12 cellular contexts compared by ENCODE assay signal in genomic region chr1:24966121-24966723, GRCh38. TPM values are rescaled to one million over a fixed set of nuclear protein-coding genes. Genes with fewer than 3 reads are reported as not detected.
A peak's percentile ranks its signal among the peaks of the same experiment; 100 is the strongest.
DNase-seq lines count a peak whose midpoint lies in the region; ATAC-seq and TF ChIP-seq lines count a peak whose summit lies in the region.
"Had no signal": no experiment of that assay in that cellular context is flagged by ENCODE, and none has a peak within 500 bp of the region (broad histone marks: within the 10 kb centered on the region; RNA-seq: fewer than 3 reads in every experiment).

No MANE protein-coding gene starts in this region.

- no peak overlapping the region for H2AFZ ChIP-seq in trophoblast cell (ENCODE audit: insufficient read depth, low read length, poor library complexity)
- no peak overlapping the region for H2AFZ ChIP-seq in OCI-LY7 (ENCODE audit: low read length)

- H4K8ac ChIP-seq in trophoblast cell (ENCODE audit: low read depth, low read length) = no peak overlapping the region

- H4K91ac ChIP-seq in trophoblast cell (ENCODE audit: low read depth, low read length) = no peak overlapping the region

- peaks cover 63% of the 10 kb centered on the region for H3K4me1 ChIP-seq in BLaER1
- H3K4me1 ChIP-seq in CD8-positive, alpha-beta T cell (ENCODE audit: insufficient read depth, low read length) = peaks cover 88% of the 10 kb centered on the region
- H3K4me1 ChIP-seq in trophoblast cell (ENCODE audit: control insufficient read depth in 1 of 2, insufficient read depth in 2 of 2, low read length in 2 of 2) = peaks cover 0 to 2% of the 10 kb centered on the region in 2 experiments
- H3K4me1 ChIP-seq in OCI-LY7 (ENCODE audit: insufficient read depth, low read length, poor library complexity, severe bottlenecking) = peaks cover 42% of the 10 kb centered on the region

- intact Hi-C loops in CD8-positive, alpha-beta T cell (cut with DNase I, micrococcal nuclease) = loop anchor here in 1 of 2 experiments (5.0 kb wide), 1 partner anchor 54 kb away; no protein-coding TSS in a partner anchor
- intact Hi-C loops in OCI-LY7 (cut with micrococcal nuclease; ENCODE audit: unreplicated experiment) = no loop called here

- no peak overlapping the region for H3K4me3 ChIP-seq in BLaER1
- H3K4me3 ChIP-seq in CD8-positive, alpha-beta T cell (ENCODE audit: low read depth, low read length) = no peak overlapping the region
- no peak overlapping the region for H3K4me3 ChIP-seq in trophoblast cell (ENCODE audit: low read depth, low read length)
- H3K4me3 ChIP-seq in OCI-LY7 (ENCODE audit: low read depth, low read length, poor library complexity, severe bottlenecking) = no peak overlapping the region

- H3K23ac ChIP-seq in trophoblast cell (ENCODE audit: low read length) = no peak overlapping the region

- H3K14ac ChIP-seq in trophoblast cell (ENCODE audit: low read length) = no peak overlapping the region

- no peak for ATAC-seq in CD8-positive, alpha-beta T cell
- ATAC-seq in T-helper 17 cell = no peak
- ATAC-seq in central memory CD8-positive, alpha-beta T cell (replicated peaks; ENCODE audit: extremely low read depth, poor library complexity, severe bottlenecking) = no peak
- no peak for ATAC-seq in GM18517 (IDR thresholded peaks at IDR 0.05; ENCODE audit: unreplicated experiment)

- no peaks in the 10 kb centered on the region for H3K79me2 ChIP-seq in trophoblast cell (ENCODE audit: control insufficient read depth, insufficient read depth, low read length, poor library complexity)
- H3K79me2 ChIP-seq in OCI-LY7 (ENCODE audit: insufficient read depth, low read depth, low read length) = peaks cover 7% of the 10 kb centered on the region; the same call in 1 of the 2 replicates

- H3K36me3 ChIP-seq in BLaER1 (no peaks in the 10 kb centered on the region), trophoblast cell (ENCODE audit: control insufficient read depth in 1 of 2, insufficient read depth in 2 of 2, low read length in 2 of 2) (no peaks in the 10 kb centered on the region), OCI-LY7 (ENCODE audit: insufficient read depth, low read length) (no peaks in the 10 kb centered on the region)
- H3K36me3 ChIP-seq in CD8-positive, alpha-beta T cell (ENCODE audit: insufficient read depth, low read length) = no peaks in the 10 kb centered on the region

- no peaks in the 10 kb centered on the region for H4K20me1 ChIP-seq in BLaER1
- H4K20me1 ChIP-seq in OCI-LY7 (ENCODE audit: insufficient read depth, low read length) = no peaks in the 10 kb centered on the region

- H3K9ac ChIP-seq in BLaER1 (peak overlapping the region; percentile 56; the same call in 1 of the 2 replicates), trophoblast cell (ENCODE audit: low read length) (no peak overlapping the region)

- no peaks in the 10 kb centered on the region for H3K79me1 ChIP-seq in trophoblast cell (ENCODE audit: low read length)

- H3K9me2 ChIP-seq in OCI-LY7 (ENCODE audit: insufficient read depth, low read length) = no peaks in the 10 kb centered on the region

- H3K4ac ChIP-seq in trophoblast cell (ENCODE audit: low read depth, low read length) = no peak overlapping the region

- no peak overlapping the region for H3K18ac ChIP-seq in trophoblast cell (ENCODE audit: low read length)

- H3K27ac ChIP-seq in BLaER1 (peak overlapping the region; percentile 83), trophoblast cell (ENCODE audit: low read depth, low read length) (no peak overlapping the region), OCI-LY7 (ENCODE audit: low read depth, low read length, poor library complexity, severe bottlenecking) (no peak overlapping the region)
- H3K27ac ChIP-seq in CD8-positive, alpha-beta T cell (ENCODE audit: low read depth, low read length) = no peak overlapping the region
- H3K27ac ChIP-seq: VCaP had no signal

- H2BK5ac ChIP-seq in trophoblast cell (ENCODE audit: low read depth, low read length, poor library complexity) = no peak overlapping the region

- no peak overlapping the region for H2BK12ac ChIP-seq in trophoblast cell (ENCODE audit: low read length)

- no peak overlapping the region for H2AK5ac ChIP-seq in trophoblast cell (ENCODE audit: low read length)

- no peaks in the 10 kb centered on the region for H3K27me3 ChIP-seq in BLaER1
- H3K27me3 ChIP-seq in CD8-positive, alpha-beta T cell (ENCODE audit: insufficient read depth, low read length) = no peaks in the 10 kb centered on the region
- H3K27me3 ChIP-seq in trophoblast cell (ENCODE audit: insufficient read depth, low read length) = no peaks in the 10 kb centered on the region

- H3K4me2 ChIP-seq in BLaER1 (peak overlapping the region; percentile 90), trophoblast cell (ENCODE audit: low read length) (no peak overlapping the region), OCI-LY7 (ENCODE audit: low read length) (no peak overlapping the region)

- no peak overlapping the region for H2BK120ac ChIP-seq in trophoblast cell (ENCODE audit: insufficient read depth, low read length, poor library complexity)

- POLR2A ChIA-PET in CD8-positive, alpha-beta T cell (lab: Charles Lee) = interaction anchor here (0.5 to 6.3 kb wide), 6 partner anchors 15 to 1639 kb away, joined by 3 to 55 read pairs (median 6); no protein-coding TSS in a partner anchor
- POLR2A ChIA-PET in OCI-LY7 (lab: Charles Lee) = no interaction called here

- no CpG with 5 or more reads among the region's 4 CpGs for WGBS in trophoblast cell (ENCODE audit: extremely low coverage, insufficient coverage, insufficient read length)

- H3K27ac Mint-ChIP-seq in CD8-positive, alpha-beta T cell = peak overlapping the region; percentile 99
- H3K27ac Mint-ChIP-seq in T-helper 17 cell = peak overlapping the region; percentile 95
- peak overlapping the region; percentile 97 for H3K27ac Mint-ChIP-seq in central memory CD8-positive, alpha-beta T cell (ENCODE audit: low read depth)
- H3K27ac Mint-ChIP-seq: nephron progenitor cell had no signal

- DNase-seq in CD8-positive, alpha-beta T cell = peak in 1 of 7 experiments; percentile 20
- DNase-seq in T-helper 17 cell (no peak), C1 segment of cervical spinal cord (lab: John Stamatoyannopoulos, UW) (no peak), trophoblast cell (no peak), OCI-LY7 (ENCODE audit: low spot score) (no peak)
- DNase-seq in central memory CD8-positive, alpha-beta T cell (ENCODE audit: low spot score in 2 of 2) = no peak
- DNase-seq: GDM1, H9, nephron progenitor cell had no signal

- no peaks in the 10 kb centered on the region for H3K9me3 Mint-ChIP-seq in CD8-positive, alpha-beta T cell
- H3K9me3 Mint-ChIP-seq in central memory CD8-positive, alpha-beta T cell = no peaks in the 10 kb centered on the region
- H3K9me3 Mint-ChIP-seq: H9, nephron progenitor cell had no signal

- TF ChIP-seq CTCF in CD8-positive, alpha-beta T cell (IDR thresholded peaks at IDR 0.05) = no peak
- TF ChIP-seq CTCF in OCI-LY7 (conservative IDR thresholded peaks at IDR 0.05; ENCODE audit: low read length) = no peak

- no peaks in the 10 kb centered on the region for H3K27me3 Mint-ChIP-seq in CD8-positive, alpha-beta T cell (ENCODE audit: low read depth)
- H3K27me3 Mint-ChIP-seq in T-helper 17 cell = no peaks in the 10 kb centered on the region
- no peaks in the 10 kb centered on the region for H3K27me3 Mint-ChIP-seq in central memory CD8-positive, alpha-beta T cell

- H4K12ac ChIP-seq in trophoblast cell (ENCODE audit: low read depth, low read length) = no peak overlapping the region

- H3K4me3 Mint-ChIP-seq in CD8-positive, alpha-beta T cell = no peak overlapping the region
- no peak overlapping the region for H3K4me3 Mint-ChIP-seq in T-helper 17 cell
- H3K4me3 Mint-ChIP-seq in central memory CD8-positive, alpha-beta T cell = peak overlapping the region; percentile 90
- H3K4me3 Mint-ChIP-seq: H9, nephron progenitor cell had no signal

- no TSS peak for BruUV-seq in OCI-LY7 (replicated peaks; lab: Mats Ljungman, UMichigan)

- H3K36me3 Mint-ChIP-seq in CD8-positive, alpha-beta T cell = peaks cover under 1% of the 10 kb centered on the region
- H3K36me3 Mint-ChIP-seq in T-helper 17 cell (ENCODE audit: low read depth) = no peaks in the 10 kb centered on the region
- H3K36me3 Mint-ChIP-seq in central memory CD8-positive, alpha-beta T cell (ENCODE audit: insufficient read depth) = peaks cover 12% of the 10 kb centered on the region

- peaks cover 82% of the 10 kb centered on the region for H3K4me1 Mint-ChIP-seq in CD8-positive, alpha-beta T cell (ENCODE audit: low read depth)
- H3K4me1 Mint-ChIP-seq in T-helper 17 cell = peaks cover 35% of the 10 kb centered on the region
- peaks cover 70% of the 10 kb centered on the region for H3K4me1 Mint-ChIP-seq in central memory CD8-positive, alpha-beta T cell

- CTCF ChIA-PET in CD8-positive, alpha-beta T cell (lab: Charles Lee) = interaction anchor here (1.2 to 8.8 kb wide), 6 partner anchors 16 to 132 kb away, joined by 3 to 163 read pairs (median 28); partner anchors contain the start of gene RUNX3
- CTCF ChIA-PET in OCI-LY7 (lab: Charles Lee; ENCODE audit: unreplicated experiment) = no interaction called here

- H3K9me3 ChIP-seq in BLaER1 (no peaks in the 10 kb centered on the region), T-helper 17 cell (ENCODE audit: control insufficient read depth, low read length, poor library complexity, severe bottlenecking) (no peaks in the 10 kb centered on the region), trophoblast cell (ENCODE audit: insufficient read depth, low read depth, low read length) (no peaks in the 10 kb centered on the region), OCI-LY7 (ENCODE audit: low read length) (no peaks in the 10 kb centered on the region)
- no peaks in the 10 kb centered on the region for H3K9me3 ChIP-seq in CD8-positive, alpha-beta T cell (ENCODE audit: low read length)

RNA-seq across cellular contexts. Expression of gene RUNX3, which starts 36.1 kb away (rescaled TPM):
- total RNA-seq in CD8-positive, alpha-beta T cell = 100 to 1,000 TPM; 423 to 424 TPM
- total RNA-seq in T-helper 17 cell = 100 to 1,000 TPM; 186 to 243 TPM
- polyA plus RNA-seq in trophoblast cell (2013) = 0.03 and 0.11 TPM in 2 replicates
- total RNA-seq in OCI-LY7 (2014; rRNA removed; shearing (Covaris generic)) = 9.5 and 12.2 TPM in 2 replicates
- total RNA-seq in OCI-LY7 (2022) = 39.5 and 41.1 TPM in 2 replicates

Comparison
In these comparisons a context has a peak if more than half of its experiments do, and no peak if none do; other contexts are left out.
1. RNA of gene RUNX3, which starts 36.1 kb away (total RNA-seq): 423 to 424 TPM in CD8-positive, alpha-beta T cell and 186 to 243 TPM in T-helper 17 cell; 9.5 to 41.1 TPM in OCI-LY7; every median in the first group is over 4 times any median in the second.
2. Peak in every context shown above with its lines, with median percentiles within 50 percentile points of each other: H3K27ac Mint-ChIP-seq.